ENCODE assay signal across 1 cellular context in genomic region chr21:42586406-42586805, GRCh38.
TF ChIP-seq lines count a peak whose summit lies in the region.

No MANE protein-coding gene starts in this region.

TF ChIP-seq in H1, 55 proteins besides CTCF, POLR2A, EP300 and RAD21 (continued from another document):
- TF ChIP-seq ATF2 (IDR thresholded peaks at IDR 0.05; ENCODE audit: low read length) = no peak
